8 cellular contexts compared by ENCODE assay signal in the genomic region with DNA sequence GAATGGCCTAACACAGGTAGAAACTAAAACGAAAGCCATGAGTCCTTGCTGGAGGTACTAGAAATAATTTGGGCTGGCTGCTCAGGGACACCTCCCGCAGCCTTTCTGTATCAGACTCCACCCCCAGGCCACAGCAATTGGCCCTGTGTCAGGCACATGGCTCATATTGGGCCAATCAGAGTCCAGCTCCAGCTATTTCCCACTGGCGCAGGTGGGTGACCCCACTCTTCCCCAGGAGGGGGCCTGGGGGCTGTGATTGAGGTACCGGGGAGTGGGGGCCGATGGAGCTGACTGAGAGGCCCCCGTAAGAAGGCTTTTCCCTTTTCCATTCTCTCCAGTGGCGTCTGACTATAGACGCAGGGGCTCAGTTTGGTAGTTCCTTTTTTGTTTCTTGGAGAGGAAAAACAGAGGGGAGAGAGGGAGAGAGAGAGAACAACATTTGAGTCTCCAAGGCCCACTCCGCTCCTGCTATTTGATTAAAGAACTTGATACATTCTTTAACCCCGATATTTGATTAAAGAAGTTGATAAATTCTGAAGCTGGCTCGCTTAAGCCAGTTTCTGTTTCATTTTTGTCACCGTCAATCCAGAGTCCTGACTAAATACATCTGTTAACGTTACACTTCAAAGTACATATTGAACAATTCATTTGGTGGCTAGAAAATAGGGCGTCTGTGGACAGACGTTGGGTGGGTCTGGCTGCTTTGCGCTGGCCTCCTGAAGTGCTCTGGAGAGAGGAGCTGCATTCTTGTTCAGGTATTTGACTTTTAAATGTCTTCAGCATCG. TPM values are rescaled to one million over a fixed set of nuclear protein-coding genes. Genes with fewer than 3 reads are reported as not detected.
DNase-seq lines count a peak whose midpoint lies in the region; ATAC-seq and TF ChIP-seq lines count a peak whose summit lies in the region.

No MANE protein-coding gene starts in this region.

- peaks cover 7% of the 10 kb centered on the region for H3K9me3 Mint-ChIP-seq in activated CD4-positive, alpha-beta T cell treated with anti-CD3 and anti-CD28 coated beads, Interleukin-2, amount 10 ng/mL, durations not matched to agents 24 days and 14 days
- H3K9me3 Mint-ChIP-seq in stimulated activated naive CD8-positive, alpha-beta T cell treated with anti-CD3 and anti-CD28 coated beads, Interleukin-15, amount 100 ng/mL, for 72 hours: no peaks in the 10 kb centered on the region

- 43 to 54% methylated on average over 14 to 15 of the region's 17 CpGs for WGBS in esophagus squamous epithelium, 2 donors

- intact Hi-C loops in activated CD4-positive, alpha-beta T cell treated with anti-CD3 and anti-CD28 coated beads, Interleukin-2, amount 10 ng/mL, durations not matched to agents 24 days and 14 days (cut with micrococcal nuclease): no loop called here
- intact Hi-C loops in esophagus squamous epithelium (cut with DNase I): no loop called here

- H3K4me3 ChIP-seq in esophagus squamous epithelium: peak overlapping the region in 3 of 4 donors; percentile 3 to 55 (median 25)

- H3K4me1 Mint-ChIP-seq in activated CD4-positive, alpha-beta T cell treated with anti-CD3 and anti-CD28 coated beads, Interleukin-2, amount 10 ng/mL, durations not matched to agents 24 days and 14 days: peaks cover 6% of the 10 kb centered on the region
- peaks cover 13% of the 10 kb centered on the region for H3K4me1 Mint-ChIP-seq in stimulated activated naive CD8-positive, alpha-beta T cell treated with anti-CD3 and anti-CD28 coated beads, Interleukin-15, amount 100 ng/mL, for 72 hours

- no peaks in the 10 kb centered on the region for H3K9me3 ChIP-seq in esophagus squamous epithelium

- no peak for TF ChIP-seq CTCF in esophagus squamous epithelium (IDR thresholded peaks at IDR 0.05)

- no peaks in the 10 kb centered on the region for H3K4me1 ChIP-seq in esophagus squamous epithelium

- H3K27ac Mint-ChIP-seq in activated CD4-positive, alpha-beta T cell treated with anti-CD3 and anti-CD28 coated beads, Interleukin-2, amount 10 ng/mL, durations not matched to agents 24 days and 14 days: peak overlapping the region; percentile 2
- peak overlapping the region in 1 of 2 donors; percentile 91 for H3K27ac Mint-ChIP-seq in stimulated activated naive CD8-positive, alpha-beta T cell treated with anti-CD3 and anti-CD28 coated beads, Interleukin-15, amount 100 ng/mL, for 72 hours

- no peak overlapping the region for H3K27ac ChIP-seq in esophagus squamous epithelium

- H3K36me3 ChIP-seq in esophagus squamous epithelium: no peaks in the 10 kb centered on the region

- TF ChIP-seq POLR2A in esophagus squamous epithelium (IDR thresholded peaks at IDR 0.05): no peak

- DNase-seq in activated CD4-positive, alpha-beta T cell treated with anti-CD3 and anti-CD28 coated beads, Interleukin-2, amount 10 ng/mL, durations not matched to agents 24 days and 14 days: peak; percentile 84
- no peak for DNase-seq in esophagus squamous epithelium (lab: John Stamatoyannopoulos, UW)
- peak; percentile 20 to 47 for DNase-seq in stimulated activated naive CD8-positive, alpha-beta T cell treated with anti-CD3 and anti-CD28 coated beads, Interleukin-15, amount 100 ng/mL, for 72 hours
- DNase-seq in G401 (ENCODE audit: low spot score): no peak
- DNase-seq in GF-D8 (lab: John Stamatoyannopoulos, UW): no peak
- no peak for DNase-seq in NCI-H1694 (lab: John Stamatoyannopoulos, UW)

- H3K4me3 Mint-ChIP-seq in activated CD4-positive, alpha-beta T cell treated with anti-CD3 and anti-CD28 coated beads, Interleukin-2, amount 10 ng/mL, durations not matched to agents 24 days and 14 days: peak overlapping the region; percentile 63
- H3K4me3 Mint-ChIP-seq in stimulated activated naive CD8-positive, alpha-beta T cell treated with anti-CD3 and anti-CD28 coated beads, Interleukin-15, amount 100 ng/mL, for 72 hours: peak overlapping the region; percentile 78 to 82

- H3K27me3 Mint-ChIP-seq in activated CD4-positive, alpha-beta T cell treated with anti-CD3 and anti-CD28 coated beads, Interleukin-2, amount 10 ng/mL, durations not matched to agents 24 days and 14 days: peaks cover 11% of the 10 kb centered on the region
- peaks cover 29% of the 10 kb centered on the region for H3K27me3 Mint-ChIP-seq in stimulated activated naive CD8-positive, alpha-beta T cell treated with anti-CD3 and anti-CD28 coated beads, Interleukin-15, amount 100 ng/mL, for 72 hours

- H3K27me3 ChIP-seq in esophagus squamous epithelium: peaks cover 0 to 71% (median 0%) of the 10 kb centered on the region in 4 donors

- in situ Hi-C loops in G401 (cut with HindIII; ENCODE audit: low sequenced_read_pairs): no loop called here

- no peaks in the 10 kb centered on the region for H3K36me3 Mint-ChIP-seq in activated CD4-positive, alpha-beta T cell treated with anti-CD3 and anti-CD28 coated beads, Interleukin-2, amount 10 ng/mL, durations not matched to agents 24 days and 14 days (ENCODE audit: low read depth)

- peak; percentile 59 for ATAC-seq in GM21737 (IDR thresholded peaks at IDR 0.05; ENCODE audit: unreplicated experiment)
- peak; percentile 98 for ATAC-seq in stimulated activated naive CD8-positive, alpha-beta T cell treated with anti-CD3 and anti-CD28 coated beads, Interleukin-15, amount 100 ng/mL, for 72 hours
- no peak for ATAC-seq in HG03378 (IDR thresholded peaks at IDR 0.05; ENCODE audit: unreplicated experiment)

RNA-seq across cellular contexts. Expression of a gene that starts 26.3 kb away (rescaled TPM):
- 0.05 TPM in 1 of 2 replicates, not detected in the other for total RNA-seq in activated CD4-positive, alpha-beta T cell treated with anti-CD3 and anti-CD28 coated beads, Interleukin-2, amount 10 ng/mL, durations not matched to agents 24 days and 14 days
- 1 to 10 TPM in 1 of 4 donors, under 1 TPM in 2, not detected in 1; 0.13 to 1.6 (median 0.57) TPM for total RNA-seq in esophagus squamous epithelium
- total RNA-seq in G401 (2014; rRNA removed; shearing (Covaris generic)): 1.5 and 3.1 TPM in 2 replicates

RNA-seq across cellular contexts. Expression of a gene that starts 38.0 kb away (rescaled TPM):
- not detected in 2 replicates for total RNA-seq in activated CD4-positive, alpha-beta T cell treated with anti-CD3 and anti-CD28 coated beads, Interleukin-2, amount 10 ng/mL, durations not matched to agents 24 days and 14 days
- total RNA-seq in esophagus squamous epithelium: under 1 TPM; 0.09 to 0.57 (median 0.40) TPM
- total RNA-seq in G401 (2014; rRNA removed; shearing (Covaris generic)): 7.0 and 7.6 TPM in 2 replicates

RNA-seq across cellular contexts. Expression of a gene that starts 49.6 kb away (rescaled TPM):
- 27.2 and 29.1 TPM in 2 replicates for total RNA-seq in activated CD4-positive, alpha-beta T cell treated with anti-CD3 and anti-CD28 coated beads, Interleukin-2, amount 10 ng/mL, durations not matched to agents 24 days and 14 days
- 10 to 100 TPM; 10.7 to 17.7 (median 14.8) TPM for total RNA-seq in esophagus squamous epithelium
- 8.2 and 10.1 TPM in 2 replicates for total RNA-seq in G401 (2014; rRNA removed; shearing (Covaris generic))

Comparison
In these comparisons a context has a peak if more than half of its experiments do, and no peak if none do; other contexts are left out.
1. DNase-seq: peak in activated CD4-positive, alpha-beta T cell treated with anti-CD3 and anti-CD28 coated beads, Interleukin-2, amount 10 ng/mL, durations not matched to agents 24 days and 14 days (single experiment) and stimulated activated naive CD8-positive, alpha-beta T cell treated with anti-CD3 and anti-CD28 coated beads, Interleukin-15, amount 100 ng/mL, for 72 hours (2 of 2); none in esophagus squamous epithelium (single experiment), G401 (single experiment), GF-D8 (single experiment) and NCI-H1694 (single experiment).